8 cellular contexts compared by ENCODE assay signal in the genomic region with DNA sequence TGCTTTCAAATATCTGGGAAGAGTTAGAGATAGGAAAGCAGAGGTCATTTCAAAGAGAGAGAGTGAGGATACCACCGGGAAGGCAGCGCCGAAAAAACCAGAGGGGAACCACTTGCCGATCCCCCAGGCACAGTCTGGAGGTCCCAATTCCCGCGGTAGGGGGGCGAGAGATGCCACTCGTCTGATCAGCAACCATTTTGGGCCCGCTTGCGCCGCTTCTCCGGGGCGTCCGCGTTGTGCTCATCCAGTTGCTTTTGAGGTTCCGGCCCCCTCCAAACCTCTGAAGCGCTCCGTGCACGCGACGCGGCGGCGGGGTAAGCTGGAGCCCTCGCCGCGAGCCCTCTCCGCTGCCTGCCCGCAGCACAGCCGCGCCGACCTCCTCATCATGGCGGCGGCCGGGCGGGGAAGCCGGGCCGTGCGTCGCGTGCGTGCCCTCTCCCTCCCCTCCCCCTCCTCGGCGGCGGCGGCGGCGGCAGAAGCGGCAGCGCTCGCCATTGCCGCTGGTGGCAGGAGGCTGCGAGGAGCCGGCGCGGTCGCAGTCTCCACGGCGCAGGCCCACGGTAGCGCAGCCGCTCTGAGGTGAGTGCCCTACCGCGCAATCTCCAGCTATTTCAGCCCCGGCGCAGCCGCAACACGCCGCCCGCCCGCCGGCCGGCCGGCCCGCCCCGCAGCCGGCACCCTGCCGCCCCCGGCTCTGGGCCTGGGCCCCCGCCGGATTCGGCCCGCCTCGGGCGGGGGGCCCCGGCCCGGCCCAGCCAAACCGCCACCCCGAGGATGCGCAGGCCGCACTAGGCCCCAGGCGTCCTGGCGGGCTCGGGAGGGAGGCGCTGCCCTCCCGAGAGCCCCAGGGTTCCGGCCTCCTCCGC. TPM values are rescaled to one million over a fixed set of nuclear protein-coding genes. Genes with fewer than 3 reads are reported as not detected.
DNase-seq lines count a peak whose midpoint lies in the region; ATAC-seq and TF ChIP-seq lines count a peak whose summit lies in the region.

A gene (plus strand): TSS at position 475 of the 866 bp plus-strand sequence. CDS start 45,632 bp downstream, outside the sequence.

- peak within 1 kb of the TSS; percentile 90 for H3K4me3 ChIP-seq in endodermal cell (ENCODE audit: low read length)

- peak within 1 kb of the TSS; percentile 96 for H3K27ac ChIP-seq in endodermal cell (ENCODE audit: low read depth, low read length)

- H3K27ac Mint-ChIP-seq in endodermal cell = peak within 1 kb of the TSS; percentile 90
- peak within 1 kb of the TSS; percentile 97 for H3K27ac Mint-ChIP-seq in mesothelial cell of epicardium

- H3K27me3 Mint-ChIP-seq in endodermal cell (ENCODE audit: insufficient read depth) = no peaks in the 10 kb centered on the region
- H3K27me3 Mint-ChIP-seq in mesothelial cell of epicardium (ENCODE audit: low read depth) = no peaks in the 10 kb centered on the region

- H3K4me3 Mint-ChIP-seq in endodermal cell (peak within 1 kb of the TSS; percentile 84), mesothelial cell of epicardium (peak within 1 kb of the TSS; percentile 93)

- peaks cover 20% of the 10 kb centered on the region for H3K36me3 ChIP-seq in endodermal cell (ENCODE audit: control insufficient read depth, insufficient read depth, low read length)

- H3K9me3 Mint-ChIP-seq in endodermal cell = no peaks in the 10 kb centered on the region
- no peaks in the 10 kb centered on the region for H3K9me3 Mint-ChIP-seq in mesothelial cell of epicardium

- H3K4me1 Mint-ChIP-seq in endodermal cell (peaks cover 13% of the 10 kb centered on the region), mesothelial cell of epicardium (peaks cover 21% of the 10 kb centered on the region)

- H3K4me1 ChIP-seq in endodermal cell (ENCODE audit: control insufficient read depth, insufficient read depth, low read length) = peaks cover 8% of the 10 kb centered on the region

- peak; percentile 78 for ATAC-seq in GM19455 (IDR thresholded peaks at IDR 0.05; ENCODE audit: unreplicated experiment)

- no peaks in the 10 kb centered on the region for H3K27me3 ChIP-seq in endodermal cell (ENCODE audit: control insufficient read depth, insufficient read depth, low read length, poor library complexity, severe bottlenecking)

- H3K36me3 Mint-ChIP-seq in endodermal cell (ENCODE audit: low read depth) (peaks cover 15% of the 10 kb centered on the region), mesothelial cell of epicardium (peaks cover 22% of the 10 kb centered on the region)

- DNase-seq in COLO668 (lab: John Stamatoyannopoulos, UW; ENCODE audit: unreplicated experiment) = peak; percentile 94
- peak; percentile 89 for DNase-seq in HPDE6-E6E7 (ENCODE audit: extremely low spot score)
- DNase-seq in NOMO-1 treated with dmso at 0.1 percent for 144 hours (lab: John Stamatoyannopoulos, UW; ENCODE audit: unreplicated experiment) = peak; percentile 55
- peak; percentile 70 for DNase-seq in activated CD8-positive, alpha-beta memory T cell treated with anti-CD3 and anti-CD28 coated beads, Interleukin-2, amount 50 U/mL, for 1 hour (ENCODE audit: extremely low read depth)
- peak; percentile 94 for DNase-seq in endodermal cell
- DNase-seq in mesothelial cell of epicardium (ENCODE audit: low spot score in 2 of 2, unreplicated experiment in 2 of 2) = peak; percentile 88 to 95
- DNase-seq in stimulated activated CD8-positive, alpha-beta memory T cell treated with anti-CD3 and anti-CD28 coated beads, Interleukin-15, amount 100 ng/mL, for 4 hours (ENCODE audit: low read depth in 2 of 2) = peak; percentile 74 to 85

- no peaks in the 10 kb centered on the region for H3K9me3 ChIP-seq in endodermal cell (ENCODE audit: control insufficient read depth, low read length)

- H3K9ac ChIP-seq in endodermal cell (ENCODE audit: extremely low read depth, low read length, poor library complexity, severe bottlenecking) = peak within 1 kb of the TSS; percentile 93

- WGBS in endodermal cell (ENCODE audit: insufficient coverage in 1 of 2, insufficient read length in 1 of 2), 2 experiments = 0% methylated on average over 31 to 98 of the region's 98 CpGs

- TF ChIP-seq CTCF in endodermal cell (conservative IDR thresholded peaks at IDR 0.05) (peak; percentile 26), mesothelial cell of epicardium (IDR thresholded peaks at IDR 0.05; ENCODE audit: unreplicated experiment) (no peak)

RNA-seq across cellular contexts. Expression of the gene that starts here (rescaled TPM):
- total RNA-seq in endodermal cell = 10 to 100 TPM; 22.9 to 26.4 TPM
- polyA plus RNA-seq in endodermal cell (2013, experiment 1 of 2) = 19.4 TPM
- polyA plus RNA-seq in endodermal cell (2013, experiment 2 of 2) = 18.7 TPM
- 26.2 to 26.6 TPM (median 26.3 TPM) in 3 replicates for total RNA-seq in mesothelial cell of epicardium

Comparison
In these comparisons a context has a peak if more than half of its experiments do, and no peak if none do; other contexts are left out.
1. Peak in every context shown above with its lines: DNase-seq, ATAC-seq, H3K4me3 ChIP-seq and H3K27ac ChIP-seq.